Comparison of ENCODE assay signal across 27 cellular contexts in genomic region chr11:73473252-73473651, GRCh38.
"Had no signal": no experiment of that assay in that cellular context is flagged by ENCODE, and none has a peak within 500 bp of the region (broad histone marks: within the 10 kb centered on the region; RNA-seq: fewer than 3 reads in every experiment).

No MANE protein-coding gene starts in this region.

- H3K4me3 ChIP-seq: colonic mucosa, coronary artery, dorsolateral prefrontal cortex, esophagus muscularis mucosa, esophagus squamous epithelium, gastrocnemius medialis, gastroesophageal sphincter, heart left ventricle, heart right ventricle had no signal

- H3K27ac ChIP-seq: colonic mucosa, coronary artery, dorsolateral prefrontal cortex, epithelial cell of prostate, esophagus muscularis mucosa, esophagus squamous epithelium, foreskin keratinocyte, gastroesophageal sphincter, heart left ventricle, heart right ventricle had no signal

- H3K4me3 Mint-ChIP-seq: dendritic cell treated with granulocyte-macrophage colony-stimulating factor and Interleukin-4, amounts not matched to agents 40 ng/mL and 50 ng/mL, for 4 days; effector memory CD8-positive, alpha-beta T cell; endodermal cell had no signal

- FAIRE-seq: colon, endometrium, endothelial cell of umbilical vein, frontal cortex had no signal

- H3K27ac Mint-ChIP-seq: dendritic cell treated with granulocyte-macrophage colony-stimulating factor and Interleukin-4, amounts not matched to agents 40 ng/mL and 50 ng/mL, for 4 days; effector memory CD8-positive, alpha-beta T cell; endodermal cell had no signal

- H3K36me3 ChIP-seq: colonic mucosa, esophagus muscularis mucosa, gastrocnemius medialis, heart left ventricle, heart right ventricle had no signal

- H3K9me3 ChIP-seq: colonic mucosa, gastrocnemius medialis had no signal

- H3K27me3 ChIP-seq: colonic mucosa, dorsolateral prefrontal cortex, esophagus muscularis mucosa, esophagus squamous epithelium, foreskin keratinocyte, gastrocnemius medialis, gastroesophageal sphincter, heart left ventricle, heart right ventricle had no signal

- H3K27me3 Mint-ChIP-seq: dendritic cell treated with granulocyte-macrophage colony-stimulating factor and Interleukin-4, amounts not matched to agents 40 ng/mL and 50 ng/mL, for 4 days; effector memory CD8-positive, alpha-beta T cell had no signal

- H3K4me1 ChIP-seq: colonic mucosa, foreskin keratinocyte had no signal

- DNase-seq: colonic mucosa; cortex of kidney; dermis blood vessel endothelial cell; dorsolateral prefrontal cortex; effector CD4-positive, alpha-beta T cell; effector CD8-positive, alpha-beta T cell; effector memory CD4-positive, alpha-beta T cell; effector memory CD8-positive, alpha-beta T cell; endodermal cell; erythroblast; esophagus squamous epithelium; foreskin fibroblast; foreskin keratinocyte; gastrocnemius medialis; glutamatergic neuron; head of caudate nucleus; heart left ventricle; heart right ventricle had no signal
